Comparison of ENCODE assay signal across 15 cellular contexts in the genomic region with DNA sequence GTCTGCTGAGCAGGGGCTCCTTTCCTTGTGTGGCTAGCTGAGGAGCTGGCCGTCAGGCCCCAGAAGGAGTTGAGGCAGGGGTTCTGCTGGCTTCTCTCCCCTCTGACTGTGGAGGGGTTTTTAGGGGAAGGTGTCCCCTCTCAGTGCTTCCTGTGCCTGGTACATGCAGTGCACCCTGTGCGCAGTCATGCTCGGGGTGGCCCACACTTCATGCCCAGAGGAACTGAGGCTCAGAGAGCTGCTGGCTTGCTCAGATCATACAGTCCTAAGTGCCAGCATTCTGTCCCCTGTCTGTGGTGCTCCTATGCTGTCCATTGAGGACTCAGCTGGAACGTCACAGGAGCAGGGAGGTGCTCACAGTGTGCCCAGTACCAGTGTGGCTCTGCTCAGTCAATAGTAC.
DNase-seq lines count a peak whose midpoint lies in the region; ATAC-seq and TF ChIP-seq lines count a peak whose summit lies in the region.
"Had no signal": no experiment of that assay in that cellular context is flagged by ENCODE, and none has a peak within 500 bp of the region (broad histone marks: within the 10 kb centered on the region; RNA-seq: fewer than 3 reads in every experiment).

No MANE protein-coding gene starts in this region.

- H3K36me3 ChIP-seq in KMS-11 (ENCODE audit: insufficient read depth) (no peaks in the 10 kb centered on the region), mesenchymal stem cell (ENCODE audit: control insufficient read depth in 1 of 2, insufficient read depth in 2 of 2, low read depth in 1 of 2, low read length in 2 of 2) (peaks cover 3 to 16% of the 10 kb centered on the region in 2 experiments)
- H3K36me3 ChIP-seq: HAP-1 had no signal

- H3K4me3 ChIP-seq in KMS-11 (IDR thresholded peaks at IDR 0.05; ENCODE audit: insufficient read depth, low read depth, low read length) (no peak overlapping the region), mesenchymal stem cell (ENCODE audit: insufficient read depth in 1 of 2, low read depth in 1 of 2, low read length in 2 of 2) (no peak overlapping the region)
- H3K4me3 ChIP-seq: A549, GM23338, HAP-1 had no signal

- H3K27me3 Mint-ChIP-seq in dendritic cell treated with granulocyte-macrophage colony-stimulating factor and Interleukin-4, amounts not matched to agents 40 ng/mL and 50 ng/mL, for 4 days = peaks cover 57% of the 10 kb centered on the region
- H3K27me3 Mint-ChIP-seq: CD4-positive, alpha-beta memory T cell had no signal

- H4K20me1 ChIP-seq in KMS-11 (ENCODE audit: insufficient read depth) = no peaks in the 10 kb centered on the region

- no peak overlapping the region for H2BK120ac ChIP-seq in mesenchymal stem cell (ENCODE audit: low read depth, low read length)

- H2BK5ac ChIP-seq in mesenchymal stem cell (ENCODE audit: low read depth, low read length, poor library complexity, severe bottlenecking) = no peak overlapping the region

- TF ChIP-seq CTCF in KMS-11 (conservative IDR thresholded peaks at IDR 0.05; ENCODE audit: low read depth, low read length) = no peak

- H3K9ac ChIP-seq in KMS-11 = peak overlapping the region; percentile 56; the same call in 1 of the 2 replicates
- no peak overlapping the region for H3K9ac ChIP-seq in mesenchymal stem cell (ENCODE audit: low read length)

- H3K79me1 ChIP-seq in mesenchymal stem cell (replicated peaks; ENCODE audit: low read length, poor library complexity, severe bottlenecking) = no peaks in the 10 kb centered on the region

- H3K9me3 ChIP-seq in mesenchymal stem cell (ENCODE audit: control insufficient read depth, low read length) = no peaks in the 10 kb centered on the region
- H3K9me3 ChIP-seq: HAP-1 had no signal

- H3K23ac ChIP-seq in mesenchymal stem cell (ENCODE audit: low read length in 2 of 2) = no peak overlapping the region

- intact Hi-C loops in dendritic cell treated with granulocyte-macrophage colony-stimulating factor and Interleukin-4, amounts not matched to agents 40 ng/mL and 50 ng/mL, for 4 days (cut with micrococcal nuclease) = no loop called here

- peak overlapping the region; percentile 42 for H3K27ac Mint-ChIP-seq in dendritic cell treated with granulocyte-macrophage colony-stimulating factor and Interleukin-4, amounts not matched to agents 40 ng/mL and 50 ng/mL, for 4 days
- H3K27ac Mint-ChIP-seq: GM23338, HFFc6 had no signal

- DNase-seq in mesenchymal stem cell (no peak), NAMALWA (ENCODE audit: low spot score) (no peak), HT-29 (ENCODE audit: low spot score) (no peak)
- DNase-seq: 8988T; Calu3; CD4-positive, alpha-beta memory T cell; DMS53; GF-D8; HFFc6 had no signal

- peak overlapping the region; percentile 90 for H3K4me2 ChIP-seq in KMS-11
- H3K4me2 ChIP-seq in mesenchymal stem cell (ENCODE audit: low read length, poor library complexity, severe bottlenecking) = no peak overlapping the region
- H3K4me2 ChIP-seq: A549, GM23338 had no signal

- WGBS in mesenchymal stem cell = 94% methylated on average over 4 of the region's 4 CpGs

- no peak overlapping the region for H2AK5ac ChIP-seq in mesenchymal stem cell (ENCODE audit: low read length, severe bottlenecking)

- H3K4me1 ChIP-seq in KMS-11 (ENCODE audit: low read depth, poor library complexity, severe bottlenecking) (peaks cover 94% of the 10 kb centered on the region), mesenchymal stem cell (ENCODE audit: control insufficient read depth, insufficient read depth, low read depth, low read length) (peaks cover 22% of the 10 kb centered on the region)
- H3K4me1 ChIP-seq: HAP-1 had no signal

- H3K27me3 ChIP-seq in KMS-11 (ENCODE audit: insufficient read depth, low read depth) (no peaks in the 10 kb centered on the region), mesenchymal stem cell (ENCODE audit: control insufficient read depth in 1 of 2, insufficient read depth in 1 of 2, low read length in 2 of 2) (no peaks in the 10 kb centered on the region)

- no peak overlapping the region for H2BK15ac ChIP-seq in mesenchymal stem cell (ENCODE audit: low read depth, poor library complexity, severe bottlenecking)

- no peaks in the 10 kb centered on the region for H3K9me3 Mint-ChIP-seq in dendritic cell treated with granulocyte-macrophage colony-stimulating factor and Interleukin-4, amounts not matched to agents 40 ng/mL and 50 ng/mL, for 4 days
- H3K9me3 Mint-ChIP-seq: HFFc6 had no signal

- H2AFZ ChIP-seq in KMS-11 (ENCODE audit: low read depth) (no peak overlapping the region), mesenchymal stem cell (ENCODE audit: low read depth, low read length) (no peak overlapping the region)
- H2AFZ ChIP-seq: GM23338 had no signal

- peak overlapping the region in 1 of 2 experiments; percentile 37 for H2BK12ac ChIP-seq in mesenchymal stem cell (ENCODE audit: low read length in 2 of 2)

- H3K36me3 Mint-ChIP-seq in dendritic cell treated with granulocyte-macrophage colony-stimulating factor and Interleukin-4, amounts not matched to agents 40 ng/mL and 50 ng/mL, for 4 days (ENCODE audit: low read depth) = peaks cover 10% of the 10 kb centered on the region

- ATAC-seq in HG03097 (IDR thresholded peaks at IDR 0.05; ENCODE audit: low FRiP score, unreplicated experiment) = no peak
- ATAC-seq: A549, GM23338 had no signal

- H3K79me2 ChIP-seq in KMS-11 (ENCODE audit: insufficient read depth, low read depth) = no peaks in the 10 kb centered on the region

- no peak overlapping the region for H4K8ac ChIP-seq in mesenchymal stem cell (ENCODE audit: low read length)

- H3K18ac ChIP-seq in mesenchymal stem cell (ENCODE audit: low read depth in 1 of 2, low read length in 2 of 2) = no peak overlapping the region

- H3K27ac ChIP-seq in KMS-11 (peak overlapping the region; percentile 93), mesenchymal stem cell (ENCODE audit: low read length, poor library complexity, severe bottlenecking) (no peak overlapping the region)
- H3K27ac ChIP-seq: A549 had no signal

- peak overlapping the region; percentile 43 for H4K91ac ChIP-seq in mesenchymal stem cell (ENCODE audit: low read length)

- H3K4me3 Mint-ChIP-seq in dendritic cell treated with granulocyte-macrophage colony-stimulating factor and Interleukin-4, amounts not matched to agents 40 ng/mL and 50 ng/mL, for 4 days = no peak overlapping the region
- H3K4me3 Mint-ChIP-seq: CD4-positive, alpha-beta memory T cell; GM23338; HFFc6 had no signal

- H3K4ac ChIP-seq in mesenchymal stem cell (ENCODE audit: low read depth in 1 of 2, low read length in 2 of 2) = no peak overlapping the region

- no peak overlapping the region for H3K14ac ChIP-seq in mesenchymal stem cell (ENCODE audit: low read length in 2 of 2)

- H3K4me1 Mint-ChIP-seq in dendritic cell treated with granulocyte-macrophage colony-stimulating factor and Interleukin-4, amounts not matched to agents 40 ng/mL and 50 ng/mL, for 4 days (ENCODE audit: low read depth) = peaks cover 46% of the 10 kb centered on the region
